In genomic region chr12:40017488-40017887, GRCh38 we compare ENCODE assay signal across 18 cellular contexts.
DNase-seq lines count a peak whose midpoint lies in the region; ATAC-seq, FAIRE-seq and TF ChIP-seq lines count a peak whose summit lies in the region.
"Had no signal": no experiment of that assay in that cellular context is flagged by ENCODE, and none has a peak within 500 bp of the region (broad histone marks: within the 10 kb centered on the region; RNA-seq: fewer than 3 reads in every experiment).

No MANE protein-coding gene starts in this region.

- H3K4me3 ChIP-seq in cardiac muscle cell (no peak overlapping the region), colonic mucosa (no peak overlapping the region)
- H3K4me3 ChIP-seq: SK-N-MC had no signal

- H3K9me3 ChIP-seq in cardiac muscle cell (ENCODE audit: low read depth) (no peaks in the 10 kb centered on the region), colonic mucosa (no peaks in the 10 kb centered on the region)

- no peak for ATAC-seq in GM19023 (IDR thresholded peaks at IDR 0.05; ENCODE audit: unreplicated experiment)
- ATAC-seq: HepG2 had no signal

- H3K27me3 ChIP-seq in cardiac muscle cell = no peaks in the 10 kb centered on the region
- H3K27me3 ChIP-seq in colonic mucosa = no peaks in the 10 kb centered on the region

- peak; percentile 63 for FAIRE-seq in urothelium cell line (lab: Jason Lieb, UNC)
- FAIRE-seq: GM12891, HepG2 had no signal

- POLR2A ChIA-PET in HEK293T (lab: Yijun Ruan, JAX) = interaction anchor here (0.6 kb wide), 1 partner anchor 161 kb away, joined by 3 read pairs; no protein-coding TSS in a partner anchor

- H3K9ac ChIP-seq in colonic mucosa (ENCODE audit: low read depth in 2 of 2, low read length in 2 of 2) = peak overlapping the region in 1 of 2 donors; percentile 27

- intact Hi-C loops in cardiac septum (cut with DNase I) = no loop called here
- intact Hi-C loops in colonic mucosa (cut with DNase I) = no loop called here

- peak overlapping the region; percentile 0 for H3K27ac ChIP-seq in cardiac muscle cell
- H3K27ac ChIP-seq in colonic mucosa = peak overlapping the region; percentile 67
- H3K27ac ChIP-seq: SK-N-MC had no signal

- DNase-seq in cardiac muscle cell (ENCODE audit: low read depth in 1 of 2, low spot score in 1 of 2) (no peak), cardiac septum (ENCODE audit: low spot score) (no peak), colonic mucosa (no peak), left kidney (ENCODE audit: low read depth, low spot score) (peak; percentile 58), urothelium cell line (ENCODE audit: low spot score) (no peak), SK-N-DZ (ENCODE audit: low spot score) (no peak), HEK293T (ENCODE audit: extremely low spot score) (no peak)
- DNase-seq: GF-D8, HFFc6, KG1, NCI-H1048, NCI-H146, NCI-H345, NCI-H526 treated with DMSO at 0.1 percent for 48 hours had no signal

- H3K4me1 ChIP-seq in cardiac muscle cell (ENCODE audit: low read depth) (peaks cover 14% of the 10 kb centered on the region), colonic mucosa (peaks cover 14% of the 10 kb centered on the region)

- CTCF ChIA-PET in HEK293T (lab: Yijun Ruan, JAX) = no interaction called here

- no peak for TF ChIP-seq CTCF in cardiac muscle cell (IDR thresholded peaks at IDR 0.05; ENCODE audit: low read depth, low read length)
- TF ChIP-seq CTCF in colonic mucosa (IDR thresholded peaks at IDR 0.05) = no peak

- H3K36me3 ChIP-seq in cardiac muscle cell (no peaks in the 10 kb centered on the region), colonic mucosa (no peaks in the 10 kb centered on the region)

TF ChIP-seq in HEK293T, 16 proteins besides CTCF, POLR2A, EP300 and RAD21:
- TF ChIP-seq FOXK2 (IDR thresholded peaks at IDR 0.05) (no peak), TARDBP (IDR thresholded peaks at IDR 0.05) (no peak), CTBP1 (IDR thresholded peaks at IDR 0.05; ENCODE audit: borderline replicate concordance) (no peak), PKNOX1 (IDR thresholded peaks at IDR 0.05) (no peak), BHLHE40 (IDR thresholded peaks at IDR 0.05; ENCODE audit: borderline replicate concordance) (no peak), FOXM1 (IDR thresholded peaks at IDR 0.05; ENCODE audit: borderline replicate concordance) (no peak), FOXA1 (IDR thresholded peaks at IDR 0.05) (no peak), LEF1 (IDR thresholded peaks at IDR 0.05; ENCODE audit: borderline replicate concordance) (no peak), SP1 (IDR thresholded peaks at IDR 0.05) (no peak), ARNT (IDR thresholded peaks at IDR 0.05) (no peak), HDGF (IDR thresholded peaks at IDR 0.05; ENCODE audit: borderline replicate concordance) (no peak), ELF4 (IDR thresholded peaks at IDR 0.05) (no peak), NFRKB (IDR thresholded peaks at IDR 0.05) (no peak), SUZ12 (IDR thresholded peaks at IDR 0.05) (no peak), ZNF384 (IDR thresholded peaks at IDR 0.05) (no peak), L3MBTL2 (conservative IDR thresholded peaks at IDR 0.05) (no peak)
TF ChIP-seq in HEK293T: peak in this region for 0.
